ENCODE assay signal across 13 cellular contexts in the genomic region with DNA sequence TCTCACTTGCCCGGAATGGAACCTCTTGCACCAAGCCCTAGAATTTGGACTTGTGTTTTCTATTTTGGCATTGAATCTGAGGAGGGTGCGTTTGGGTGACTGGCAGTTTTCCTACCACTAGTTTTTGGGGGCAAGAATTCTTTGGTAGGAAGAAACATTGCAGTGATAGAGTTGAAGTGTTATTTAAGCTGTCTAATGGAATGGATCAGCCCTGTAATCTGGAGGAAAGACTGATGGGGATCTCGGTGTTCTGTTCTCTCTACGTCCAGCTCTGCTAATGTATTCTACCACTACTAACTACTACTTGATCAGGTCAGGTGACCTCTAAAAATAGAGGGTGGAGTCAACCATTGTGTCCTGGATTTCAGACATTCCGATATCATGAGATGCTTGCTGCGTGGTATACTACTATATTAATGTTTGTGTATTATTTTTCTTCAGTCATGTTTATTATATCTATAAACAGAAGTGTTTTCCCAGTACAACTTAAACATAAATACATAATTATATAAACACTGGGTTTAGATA. TPM values are rescaled to one million over a fixed set of nuclear protein-coding genes. Genes with fewer than 3 reads are reported as not detected.
DNase-seq lines count a peak whose midpoint lies in the region; ATAC-seq and TF ChIP-seq lines count a peak whose summit lies in the region.
"Had no signal": no experiment of that assay in that cellular context is flagged by ENCODE, and none has a peak within 500 bp of the region (broad histone marks: within the 10 kb centered on the region; RNA-seq: fewer than 3 reads in every experiment).

No MANE protein-coding gene starts in this region.

- no peak overlapping the region for H3K27ac ChIP-seq in CD8-positive, alpha-beta memory T cell (ENCODE audit: low read depth, low read length)
- peak overlapping the region in 11 of 59 donors; percentile 6 to 96 (median 91) for H3K27ac ChIP-seq in dorsolateral prefrontal cortex
- H3K27ac ChIP-seq: suprapubic skin had no signal

- no peaks in the 10 kb centered on the region for H3K9me3 Mint-ChIP-seq in CD8-positive, alpha-beta memory T cell
- no peaks in the 10 kb centered on the region for H3K9me3 Mint-ChIP-seq in natural killer cell treated with Interleukin-12 subunit alpha and Interleukin-12 subunit beta and Interleukin-15 and Interleukin-18, amount 100 ng/mL, for 72 hours

- H3K4me1 ChIP-seq in CD8-positive, alpha-beta memory T cell (ENCODE audit: insufficient read depth, low read length) = peaks cover 33% of the 10 kb centered on the region
- peaks cover 45% of the 10 kb centered on the region for H3K4me1 ChIP-seq in Loucy (ENCODE audit: insufficient read depth, low read length, poor library complexity, severe bottlenecking)

- no peaks in the 10 kb centered on the region for H3K36me3 ChIP-seq in CD8-positive, alpha-beta memory T cell (ENCODE audit: insufficient read depth, low read length)
- no peaks in the 10 kb centered on the region for H3K36me3 ChIP-seq in Loucy (ENCODE audit: insufficient read depth, low read length)
- H3K36me3 ChIP-seq: suprapubic skin had no signal

- peaks cover 0 to 10% (median 0%) of the 10 kb centered on the region in 3 donors for H3K36me3 Mint-ChIP-seq in CD8-positive, alpha-beta memory T cell
- H3K36me3 Mint-ChIP-seq in natural killer cell treated with Interleukin-12 subunit alpha and Interleukin-12 subunit beta and Interleukin-15 and Interleukin-18, amount 100 ng/mL, for 72 hours = peaks cover 4% of the 10 kb centered on the region

- H3K27ac Mint-ChIP-seq in CD8-positive, alpha-beta memory T cell = peak overlapping the region in 7 of 8 donors; percentile 34 to 93 (median 83)
- H3K27ac Mint-ChIP-seq in natural killer cell treated with Interleukin-12 subunit alpha and Interleukin-12 subunit beta and Interleukin-15 and Interleukin-18, amount 100 ng/mL, for 72 hours = peak overlapping the region in 1 of 2 donors; percentile 89

- intact Hi-C loops in dorsolateral prefrontal cortex (cut with DNase I) = loop anchor here in 1 of 2 donors (5.0 kb wide), 1 partner anchor 629 kb away; a partner anchor contains a TSS

- H3K9me2 ChIP-seq in Loucy (replicated peaks; ENCODE audit: low read depth, low read length) = no peaks in the 10 kb centered on the region

- no peak for TF ChIP-seq CTCF in Loucy (conservative IDR thresholded peaks at IDR 0.05; ENCODE audit: low read length)
- no peak for TF ChIP-seq CTCF in dorsolateral prefrontal cortex (IDR thresholded peaks at IDR 0.05 in 54 of 56, conservative IDR thresholded peaks at IDR 0.05 in 2 of 56; ENCODE audit: low read depth in 1 of 56, partially characterized antibody in 56 of 56)

- H3K79me2 ChIP-seq in Loucy (ENCODE audit: insufficient read depth, low read length) = peaks cover 60% of the 10 kb centered on the region

- POLR2A ChIA-PET in CD8-positive, alpha-beta memory T cell (lab: Charles Lee) = interaction anchor here (1.1 to 2.4 kb wide), 2 partner anchors 8 to 60 kb away, joined by 3 to 9 read pairs; no protein-coding TSS in a partner anchor

- peak overlapping the region; percentile 92 to 98 (median 96) for H3K4me3 Mint-ChIP-seq in CD8-positive, alpha-beta memory T cell
- H3K4me3 Mint-ChIP-seq in natural killer cell treated with Interleukin-12 subunit alpha and Interleukin-12 subunit beta and Interleukin-15 and Interleukin-18, amount 100 ng/mL, for 72 hours = peak overlapping the region; percentile 91

- ATAC-seq in natural killer cell treated with Interleukin-12 subunit alpha and Interleukin-12 subunit beta and Interleukin-15 and Interleukin-18, amount 100 ng/mL, for 72 hours = no peak
- ATAC-seq in GM21515 (IDR thresholded peaks at IDR 0.05; ENCODE audit: unreplicated experiment) = no peak

- peaks cover 30% of the 10 kb centered on the region for H4K20me1 ChIP-seq in Loucy (ENCODE audit: insufficient read depth, low read length, poor library complexity, severe bottlenecking)

- H3K9ac ChIP-seq in Loucy (ENCODE audit: low read depth, low read length, poor library complexity, severe bottlenecking) = no peak overlapping the region

- H3K9me3 ChIP-seq in CD8-positive, alpha-beta memory T cell (ENCODE audit: low read length) = no peaks in the 10 kb centered on the region
- H3K9me3 ChIP-seq in Loucy (ENCODE audit: insufficient read depth, low read depth, low read length) = no peaks in the 10 kb centered on the region
- H3K9me3 ChIP-seq: suprapubic skin had no signal

- H3K4me3 ChIP-seq in CD8-positive, alpha-beta memory T cell (ENCODE audit: low read length) = no peak overlapping the region
- H3K4me3 ChIP-seq in Loucy (ENCODE audit: low read length, poor library complexity, severe bottlenecking) = peak overlapping the region; percentile 87
- H3K4me3 ChIP-seq in dorsolateral prefrontal cortex = peak overlapping the region; percentile 13 to 97 (median 87)

- H3K4me1 Mint-ChIP-seq in CD8-positive, alpha-beta memory T cell = peaks cover 63 to 72% (median 69%) of the 10 kb centered on the region in 3 donors
- H3K4me1 Mint-ChIP-seq in natural killer cell treated with Interleukin-12 subunit alpha and Interleukin-12 subunit beta and Interleukin-15 and Interleukin-18, amount 100 ng/mL, for 72 hours (ENCODE audit: low read depth in 2 of 2) = peaks cover 58 to 64% of the 10 kb centered on the region in 2 donors

- no peaks in the 10 kb centered on the region for H3F3A ChIP-seq in Loucy (ENCODE audit: low read depth)

- CTCF ChIA-PET in CD8-positive, alpha-beta memory T cell (lab: Charles Lee) = interaction anchor here (0.9 to 8.3 kb wide), 6 partner anchors 10 to 108 kb away, joined by 3 to 98 read pairs (median 5); no protein-coding TSS in a partner anchor

- no peak overlapping the region for H2AFZ ChIP-seq in Loucy (ENCODE audit: low read length)

- no peaks in the 10 kb centered on the region for H3K27me3 ChIP-seq in CD8-positive, alpha-beta memory T cell (ENCODE audit: insufficient read depth, low read length, poor library complexity, severe bottlenecking)
- H3K27me3 ChIP-seq in Loucy (ENCODE audit: insufficient read depth, low read length, poor library complexity, severe bottlenecking) = no peaks in the 10 kb centered on the region
- H3K27me3 ChIP-seq in dorsolateral prefrontal cortex = no peaks in the 10 kb centered on the region
- H3K27me3 ChIP-seq: suprapubic skin had no signal

- H3K4me2 ChIP-seq in Loucy (ENCODE audit: low read depth, low read length, poor library complexity, severe bottlenecking) = peak overlapping the region; percentile 92

- H3K27me3 Mint-ChIP-seq in CD8-positive, alpha-beta memory T cell = no peaks in the 10 kb centered on the region
- no peaks in the 10 kb centered on the region for H3K27me3 Mint-ChIP-seq in natural killer cell treated with Interleukin-12 subunit alpha and Interleukin-12 subunit beta and Interleukin-15 and Interleukin-18, amount 100 ng/mL, for 72 hours

- DNase-seq in CD8-positive, alpha-beta memory T cell = no peak
- DNase-seq in dorsolateral prefrontal cortex = no peak
- DNase-seq in natural killer cell treated with Interleukin-12 subunit alpha and Interleukin-12 subunit beta and Interleukin-15 and Interleukin-18, amount 100 ng/mL, for 72 hours (ENCODE audit: low spot score) = no peak
- DNase-seq in NCI-H1417 (lab: John Stamatoyannopoulos, UW) = no peak
- no peak for DNase-seq in NCI-H226
- DNase-seq: activated CD4-positive, alpha-beta T cell treated with anti-CD3 and anti-CD28 coated beads, Interleukin-2, amount 50 U/mL, for 4 hours; cortex of kidney; kidney; NCI-H1092; T-helper 9 cell had no signal

RNA-seq across cellular contexts. Expression of a gene that starts 2.7 kb away (rescaled TPM):
- total RNA-seq in CD8-positive, alpha-beta memory T cell = 10 to 100 TPM; 16.7 to 19.7 TPM
- 37.1 TPM for polyA plus RNA-seq in CD8-positive, alpha-beta memory T cell
- total RNA-seq in dorsolateral prefrontal cortex = 100 to 1,000 TPM in 119 of 120 experiments, 10 to 100 TPM in 1; 84.5 to 257 (median 180) TPM
- 100 to 1,000 TPM; 109 to 110 TPM for total RNA-seq in natural killer cell treated with Interleukin-12 subunit alpha and Interleukin-12 subunit beta and Interleukin-15 and Interleukin-18, amount 100 ng/mL, for 72 hours

Comparison
In these comparisons a context has a peak if more than half of its experiments do, and no peak if none do; other contexts are left out.
1. RNA of a gene that starts 2.7 kb away (total RNA-seq): 84.5 to 257 TPM in dorsolateral prefrontal cortex and 109 to 110 TPM in natural killer cell treated with Interleukin-12 subunit alpha and Interleukin-12 subunit beta and Interleukin-15 and Interleukin-18, amount 100 ng/mL, for 72 hours; 16.7 to 19.7 TPM in CD8-positive, alpha-beta memory T cell; every median in the first group is over 4 times any median in the second.